Comparison of ENCODE assay signal across 12 cellular contexts in the genomic region with DNA sequence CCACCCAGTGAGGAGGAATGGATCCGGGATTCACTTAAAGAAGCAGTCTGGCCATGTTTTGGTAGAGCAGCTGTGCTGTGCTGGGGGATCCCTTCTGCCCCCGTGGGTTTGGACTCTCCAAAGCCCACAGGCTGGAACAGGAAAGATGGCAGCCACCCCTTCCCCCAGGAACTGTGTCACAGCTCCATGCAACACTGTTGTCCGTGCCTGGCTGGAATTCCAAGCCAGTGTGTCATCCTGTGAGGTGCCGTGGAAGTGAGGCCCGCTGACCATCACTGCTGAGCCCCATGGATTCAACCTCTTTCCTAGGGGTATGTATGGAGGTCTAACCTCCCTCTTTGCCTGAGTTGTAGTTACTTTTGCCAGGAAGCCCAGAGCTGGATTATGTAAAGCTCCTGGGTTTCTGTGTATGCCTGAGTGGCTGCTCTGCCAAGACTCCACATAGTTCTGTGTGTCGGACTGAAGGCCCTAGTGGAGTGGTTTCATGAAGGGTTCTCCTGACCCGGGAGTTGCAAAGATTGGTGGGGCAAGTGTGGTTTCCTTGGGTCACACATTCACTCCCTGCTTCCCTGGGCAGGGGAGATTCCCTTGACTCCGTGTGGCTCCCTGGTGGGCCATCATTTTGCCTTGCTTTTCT. TPM values are rescaled to one million over a fixed set of nuclear protein-coding genes. Genes with fewer than 3 reads are reported as not detected.
A peak's percentile ranks its signal among the peaks of the same experiment; 100 is the strongest.
DNase-seq lines count a peak whose midpoint lies in the region; ATAC-seq, FAIRE-seq and TF ChIP-seq lines count a peak whose summit lies in the region.
"Had no signal": no experiment of that assay in that cellular context is flagged by ENCODE, and none has a peak within 500 bp of the region (broad histone marks: within the 10 kb centered on the region; RNA-seq: fewer than 3 reads in every experiment).

No MANE protein-coding gene starts in this region.

- DNase-seq in Right ventricle myocardium inferior (ENCODE audit: missing footprints) (no peak), cardiac septum (ENCODE audit: low spot score) (no peak), bronchial epithelial cell (ENCODE audit: low read depth) (no peak), kidney epithelial cell (ENCODE audit: low read depth) (peak; percentile 51), hypothalamus (lab: John Stamatoyannopoulos, UW) (no peak)
- DNase-seq in stimulated activated naive CD4-positive, alpha-beta T cell (lab: John Stamatoyannopoulos, UW): no peak
- no peak for DNase-seq in stimulated activated naive CD4-positive, alpha-beta T cell treated with Interleukin-2 at 50 U/mL for 16 hours (lab: John Stamatoyannopoulos, UW)
- DNase-seq: activated CD4-positive, alpha-beta T cell treated with anti-CD3 and anti-CD28 coated beads for 36 hours; NCI-H2029 treated with DMSO at 0.1 percent for 48 hours; Peyer's patch; stimulated activated CD4-positive, alpha-beta T cell treated with anti-CD3 and anti-CD28 coated beads, Interleukin-12 subunit alpha, Interleukin-12 subunit beta, amount 100 ng/mL, for 4 hours had no signal

- intact Hi-C loops in Right ventricle myocardium inferior (cut with DNase I) (no loop called here), cardiac septum (cut with DNase I) (no loop called here)

- H3K27me3 ChIP-seq in bronchial epithelial cell (ENCODE audit: control insufficient read depth, insufficient read depth, low read length) (no peaks in the 10 kb centered on the region), kidney epithelial cell (ENCODE audit: control insufficient read depth, insufficient read depth, low read length) (no peaks in the 10 kb centered on the region)
- H3K27me3 ChIP-seq: Peyer's patch had no signal

- ATAC-seq in Right ventricle myocardium inferior (peak; percentile 44), GM21825 (IDR thresholded peaks at IDR 0.05; ENCODE audit: unreplicated experiment) (no peak)
- ATAC-seq: activated CD4-positive, alpha-beta T cell treated with anti-CD3 and anti-CD28 coated beads for 36 hours had no signal

- no peaks in the 10 kb centered on the region for H3K36me3 ChIP-seq in bronchial epithelial cell (ENCODE audit: control insufficient read depth, insufficient read depth, low read length)
- H3K36me3 ChIP-seq in kidney epithelial cell (ENCODE audit: control insufficient read depth, insufficient read depth, low read length): no peaks in the 10 kb centered on the region
- H3K36me3 ChIP-seq: Peyer's patch had no signal

- TF ChIP-seq CTCF in bronchial epithelial cell (IDR thresholded peaks at IDR 0.05; ENCODE audit: insufficient read depth, low read length, severe bottlenecking): no peak
- no peak for TF ChIP-seq CTCF in kidney epithelial cell (IDR thresholded peaks at IDR 0.05; ENCODE audit: insufficient read depth, low read length, poor library complexity, severe bottlenecking)

- FAIRE-seq in bronchial epithelial cell (lab: Jason Lieb, UNC): peak; percentile 62

- H3K4me3 ChIP-seq in bronchial epithelial cell (ENCODE audit: low read depth, low read length) (no peak overlapping the region), kidney epithelial cell (ENCODE audit: low read depth, low read length) (no peak overlapping the region)
- H3K4me3 ChIP-seq: Peyer's patch had no signal

RNA-seq across cellular contexts. Expression of a gene that starts 35.1 kb away (rescaled TPM):
- total RNA-seq in Right ventricle myocardium inferior: 63.2 TPM
- total RNA-seq in cardiac septum: 135 TPM
- total RNA-seq in bronchial epithelial cell: 29.7 and 31.2 TPM in 2 replicates
- total RNA-seq in kidney epithelial cell: 35.9 and 36.6 TPM in 2 replicates
